ENCODE assay signal across 9 cellular contexts in the genomic region with DNA sequence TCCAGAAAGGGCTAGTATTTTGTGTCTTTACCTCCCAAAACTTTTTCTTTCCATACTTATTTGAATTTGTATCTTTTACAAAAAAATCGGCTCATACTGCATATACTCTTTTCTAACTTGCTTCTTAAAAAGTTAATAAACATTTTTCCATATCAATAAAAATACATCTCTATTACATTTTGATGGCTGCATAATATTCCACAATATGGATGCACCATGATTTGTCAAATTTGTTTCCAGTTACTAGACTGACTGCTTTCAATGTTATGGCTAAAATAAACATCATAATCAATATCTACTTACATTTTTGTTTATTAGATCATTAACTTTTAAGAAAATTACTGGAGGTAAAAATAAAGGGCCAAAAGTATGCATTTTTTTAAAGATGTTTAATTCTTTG.
"Had no signal": no experiment of that assay in that cellular context is flagged by ENCODE, and none has a peak within 500 bp of the region (broad histone marks: within the 10 kb centered on the region; RNA-seq: fewer than 3 reads in every experiment).

No MANE protein-coding gene starts in this region.

- FAIRE-seq: HepG2 had no signal

- ATAC-seq: HepG2 had no signal

- H3K4me3 Mint-ChIP-seq: H9, HFFc6, IgD-negative memory B cell had no signal

- H3K27me3 Mint-ChIP-seq: IgD-negative memory B cell had no signal

- H3K4me1 Mint-ChIP-seq: IgD-negative memory B cell had no signal

- H3K4me3 ChIP-seq: GM23248 had no signal

- H3K36me3 Mint-ChIP-seq: IgD-negative memory B cell had no signal

- H3K27ac ChIP-seq: GM23248, HL-60 had no signal

- DNase-seq: GM23248, GOT3, H9, HCEC 1CT, HFFc6, KG1 had no signal

- H2AFZ ChIP-seq: GM23248 had no signal

- H3K27ac Mint-ChIP-seq: HFFc6, IgD-negative memory B cell had no signal

- H3K9ac ChIP-seq: GM23248 had no signal
